ENCODE assay signal across 15 cellular contexts in genomic region chr6:135257641-135258405, GRCh38.
DNase-seq lines count a peak whose midpoint lies in the region; ATAC-seq, FAIRE-seq and TF ChIP-seq lines count a peak whose summit lies in the region.
"Had no signal": no experiment of that assay in that cellular context is flagged by ENCODE, and none has a peak within 500 bp of the region (broad histone marks: within the 10 kb centered on the region; RNA-seq: fewer than 3 reads in every experiment).

No MANE protein-coding gene starts in this region.

- no TSS peak for BruUV-seq in HepG2 (replicated peaks; lab: Mats Ljungman, UMichigan)
- no TSS peak for BruUV-seq in GM12878 (replicated peaks; lab: Mats Ljungman, UMichigan)

- no peak for FAIRE-seq in HepG2 (lab: Jason Lieb, UNC)
- no peak for FAIRE-seq in GM12878 (lab: Jason Lieb, UNC)

- DNase-seq in HepG2 (ENCODE audit: low spot score) (no peak), right lobe of liver (no peak), NB4 (ENCODE audit: low read depth) (peak; percentile 44), GM12878 (ENCODE audit: low read depth, low spot score) (no peak), NCI-H146 (lab: John Stamatoyannopoulos, UW) (no peak)
- no peak for DNase-seq in natural killer cell treated with Interleukin-12 subunit alpha and Interleukin-12 subunit beta and Interleukin-15 and Interleukin-18, amount 100 ng/mL, for 72 hours (ENCODE audit: low spot score)
- DNase-seq: activated CD4-positive, alpha-beta T cell treated with anti-CD3 and anti-CD28 coated beads, Interleukin-2, amount 50 U/mL, for 1 hour; activated T-cell treated with anti-CD3 and anti-CD28 coated beads, Interleukin-2, amount 50 U/mL, for 48 hours; cerebellar nuclear complex; islet precursor cell; NCI-H1436; RPMI8226 had no signal

- intact Hi-C loops in HepG2 (cut with micrococcal nuclease; ENCODE audit: unreplicated experiment): no loop called here
- intact Hi-C loops in right lobe of liver (cut with DNase I): no loop called here
- intact Hi-C loops in GM12878 (cut with micrococcal nuclease; ENCODE audit: unreplicated experiment): no loop called here

- RAD21 ChIA-PET in GM12878 (lab: Charles Lee; ENCODE audit: unreplicated experiment): interaction anchor here (1.4 kb wide), 1 partner anchor 10 kb away, joined by 3 read pairs; no protein-coding TSS in a partner anchor

- H3K9me3 ChIP-seq in HepG2 (ENCODE audit: low read length): no peaks in the 10 kb centered on the region
- H3K9me3 ChIP-seq in right lobe of liver: no peaks in the 10 kb centered on the region
- no peaks in the 10 kb centered on the region for H3K9me3 ChIP-seq in GM12878 (replicated peaks; ENCODE audit: control insufficient read depth, insufficient read depth, low read length)

- TF ChIP-seq POLR2A in HepG2 (IDR thresholded peaks at IDR 0.05; ENCODE audit: insufficient read depth in 1 of 2, low read depth in 2 of 2, low read length in 2 of 2): no peak
- TF ChIP-seq POLR2A in right lobe of liver (IDR thresholded peaks at IDR 0.05): no peak
- no peak for TF ChIP-seq POLR2A in NB4 (IDR thresholded peaks at IDR 0.05; ENCODE audit: extremely low read depth, insufficient read length)
- TF ChIP-seq POLR2A in GM12878 (IDR thresholded peaks at IDR 0.05; ENCODE audit: low read depth, low read length): no peak

- H3K4me2 ChIP-seq in HepG2 (ENCODE audit: low read depth, low read length) (no peak overlapping the region), GM12878 (ENCODE audit: control insufficient read depth, insufficient read depth) (no peak overlapping the region)

- H3K9me3 Mint-ChIP-seq in natural killer cell treated with Interleukin-12 subunit alpha and Interleukin-12 subunit beta and Interleukin-15 and Interleukin-18, amount 100 ng/mL, for 72 hours: no peaks in the 10 kb centered on the region
- H3K9me3 Mint-ChIP-seq: mesothelial cell of epicardium had no signal

- 46% methylated on average over 2 of the region's 2 CpGs for WGBS in HepG2 (ENCODE audit: low lambda C conversion rate)
- WGBS in right lobe of liver (ENCODE audit: insufficient coverage, low coverage, low lambda C conversion rate, missing lambda C conversion rate): 71% methylated on average over 1 of the region's 2 CpGs
- WGBS in GM12878 (ENCODE audit: insufficient coverage, insufficient replicate concordance, low lambda C conversion rate, missing lambda C conversion rate): 66% methylated on average over 2 of the region's 2 CpGs

- ATAC-seq in HepG2 (no peak), right lobe of liver (no peak), GM12878 (peak; percentile 54), GM18858 (IDR thresholded peaks at IDR 0.05; ENCODE audit: unreplicated experiment) (no peak), HG03175 (IDR thresholded peaks at IDR 0.05; ENCODE audit: unreplicated experiment) (no peak)
- ATAC-seq in natural killer cell treated with Interleukin-12 subunit alpha and Interleukin-12 subunit beta and Interleukin-15 and Interleukin-18, amount 100 ng/mL, for 72 hours: no peak

- no peaks in the 10 kb centered on the region for H3K36me3 ChIP-seq in HepG2 (replicated peaks in 1 of 2; ENCODE audit: control insufficient read depth in 1 of 2, insufficient read depth in 2 of 2, low read length in 2 of 2)
- no peaks in the 10 kb centered on the region for H3K36me3 ChIP-seq in right lobe of liver
- H3K36me3 ChIP-seq in GM12878 (ENCODE audit: control insufficient read depth in 2 of 2, insufficient read depth in 2 of 2, low read length in 1 of 2): no peaks in the 10 kb centered on the region

- no peak overlapping the region for H3K4me3 Mint-ChIP-seq in natural killer cell treated with Interleukin-12 subunit alpha and Interleukin-12 subunit beta and Interleukin-15 and Interleukin-18, amount 100 ng/mL, for 72 hours
- H3K4me3 Mint-ChIP-seq: mesothelial cell of epicardium had no signal

- H4K20me1 ChIP-seq in HepG2 (ENCODE audit: insufficient read depth, low read length): no peaks in the 10 kb centered on the region
- no peaks in the 10 kb centered on the region for H4K20me1 ChIP-seq in GM12878 (ENCODE audit: control insufficient read depth, insufficient read depth)

- TF ChIP-seq RAD21 in HepG2 (CRISPR knock-in tag; IDR thresholded peaks at IDR 0.05) (no peak), GM12878 (IDR thresholded peaks at IDR 0.05; ENCODE audit: insufficient read depth, low read depth, low read length) (peak; percentile 44)

- CTCF ChIA-PET in HepG2 (lab: Yijun Ruan, JAX; ENCODE audit: low intra/inter-chr PET ratio, low total read pairs) (no interaction called here), GM12878 (lab: Yijun Ruan, JAX) (interaction anchor here (0.9 to 3.7 kb wide), 8 partner anchors 11 to 180 kb away, joined by 3 to 14 read pairs (median 4); no protein-coding TSS in a partner anchor)

- H3K36me3 Mint-ChIP-seq in natural killer cell treated with Interleukin-12 subunit alpha and Interleukin-12 subunit beta and Interleukin-15 and Interleukin-18, amount 100 ng/mL, for 72 hours: no peaks in the 10 kb centered on the region
- H3K36me3 Mint-ChIP-seq: mesothelial cell of epicardium had no signal

- no peak for TF ChIP-seq EP300 in HepG2 (IDR thresholded peaks at IDR 0.05; ENCODE audit: low read depth in 2 of 2, low read length in 2 of 2)
- no peak for TF ChIP-seq EP300 in HepG2 (CRISPR knock-in tag; IDR thresholded peaks at IDR 0.05; ENCODE audit: borderline replicate concordance)
- TF ChIP-seq EP300 in GM12878 (IDR thresholded peaks at IDR 0.05; ENCODE audit: borderline replicate concordance in 1 of 2, control insufficient read depth in 1 of 2, low read depth in 2 of 2, low read length in 2 of 2): no peak

- H3K27me3 ChIP-seq in HepG2 (ENCODE audit: control insufficient read depth in 1 of 2, insufficient read depth in 2 of 2, low read length in 2 of 2) (peaks cover 0 to 15% of the 10 kb centered on the region in 2 experiments; a peak in 1 of 5 replicates), right lobe of liver (no peaks in the 10 kb centered on the region), GM12878 (replicated peaks in 1 of 2; ENCODE audit: control insufficient read depth in 2 of 2, insufficient read depth in 2 of 2, low read length in 1 of 2) (no peaks in the 10 kb centered on the region; a peak in 2 of 4 replicates)

- H3K4me1 ChIP-seq in HepG2 (ENCODE audit: insufficient read depth, low read length): peaks cover 13% of the 10 kb centered on the region
- peaks cover 0 to 9% (median 2%) of the 10 kb centered on the region in 4 donors for H3K4me1 ChIP-seq in right lobe of liver
- no peaks in the 10 kb centered on the region for H3K4me1 ChIP-seq in GM12878 (ENCODE audit: control insufficient read depth, insufficient read depth, low read length)

- no peak overlapping the region for H3K27ac Mint-ChIP-seq in natural killer cell treated with Interleukin-12 subunit alpha and Interleukin-12 subunit beta and Interleukin-15 and Interleukin-18, amount 100 ng/mL, for 72 hours
- H3K27ac Mint-ChIP-seq: mesothelial cell of epicardium had no signal

- H3K79me2 ChIP-seq in HepG2 (ENCODE audit: insufficient read depth, low read length) (no peaks in the 10 kb centered on the region), GM12878 (ENCODE audit: control insufficient read depth, insufficient read depth, low read length) (no peaks in the 10 kb centered on the region)

- in situ Hi-C loops in HepG2 (cut with HindIII; ENCODE audit: extremely low pct_ligation_motif_present, low pct_unique_long_range_greater_than_20kb): no loop called here
- in situ Hi-C loops in GM12878 (cut with MboI): no loop called here

- H3K9ac ChIP-seq in HepG2 (ENCODE audit: insufficient read depth, low read depth, low read length) (no peak overlapping the region), GM12878 (ENCODE audit: control insufficient read depth, insufficient read depth, low read length) (no peak overlapping the region)

- H3K27me3 Mint-ChIP-seq in natural killer cell treated with Interleukin-12 subunit alpha and Interleukin-12 subunit beta and Interleukin-15 and Interleukin-18, amount 100 ng/mL, for 72 hours: peaks cover 10 to 12% of the 10 kb centered on the region in 2 donors

- peaks cover 0 to 7% of the 10 kb centered on the region in 2 donors for H3K4me1 Mint-ChIP-seq in natural killer cell treated with Interleukin-12 subunit alpha and Interleukin-12 subunit beta and Interleukin-15 and Interleukin-18, amount 100 ng/mL, for 72 hours (ENCODE audit: low read depth in 2 of 2)
- H3K4me1 Mint-ChIP-seq: mesothelial cell of epicardium had no signal

- H3K4me3 ChIP-seq in HepG2 (replicated peaks in 1 of 3; ENCODE audit: insufficient read depth in 1 of 3, low read depth in 2 of 3, low read length in 3 of 3) (no peak overlapping the region), right lobe of liver (no peak overlapping the region), NB4 (ENCODE audit: low read depth, low read length) (no peak overlapping the region), GM12878 (no peak overlapping the region)

- H3K27ac ChIP-seq in HepG2 (ENCODE audit: extremely low read length, insufficient read depth, low read length): no peak overlapping the region
- no peak overlapping the region for H3K27ac ChIP-seq in right lobe of liver
- H3K27ac ChIP-seq in GM12878 (ENCODE audit: control insufficient read depth, insufficient read depth): no peak overlapping the region

- TF ChIP-seq CTCF in HepG2 (CRISPR knock-in tag; IDR thresholded peaks at IDR 0.05): no peak
- no peak for TF ChIP-seq CTCF in right lobe of liver (IDR thresholded peaks at IDR 0.05)
- no peak for TF ChIP-seq CTCF in NB4 (IDR thresholded peaks at IDR 0.05; ENCODE audit: low read depth, low read length)
- peak in 2 of 3 experiments; percentile 19 to 30; a peak in 3 of 6 replicates for TF ChIP-seq CTCF in GM12878 (IDR thresholded peaks at IDR 0.05 in 2 of 3, conservative IDR thresholded peaks at IDR 0.05 in 1 of 3; ENCODE audit: control insufficient read depth in 2 of 3, extremely low read depth in 1 of 3, insufficient read depth in 1 of 3, low read depth in 3 of 3, low read length in 3 of 3)

- POLR2A ChIA-PET in HepG2 (lab: Yijun Ruan, JAX): no interaction called here
- POLR2A ChIA-PET in GM12878 (lab: Charles Lee): interaction anchor here (0.6 to 1.8 kb wide), 2 partner anchors 9 to 27 kb away, joined by 3 read pairs; no protein-coding TSS in a partner anchor

- SMC1A ChIA-PET in GM12878 (lab: Charles Lee; ENCODE audit: uncharacterized antibody, unreplicated experiment): interaction anchor here (0.8 to 1.7 kb wide), 9 partner anchors 10 to 141 kb away, joined by 3 to 6 read pairs (median 4); no protein-coding TSS in a partner anchor

- no peak overlapping the region for H2AFZ ChIP-seq in HepG2 (ENCODE audit: low read length)
- no peak overlapping the region for H2AFZ ChIP-seq in GM12878 (ENCODE audit: control insufficient read depth, low read depth, low read length)

TF ChIP-seq in HepG2, 621 proteins besides CTCF, POLR2A, EP300 and RAD21 (continues in another document):
- TF ChIP-seq JUNB (CRISPR knock-in tag; IDR thresholded peaks at IDR 0.05; ENCODE audit: borderline replicate concordance) (no peak), STAG1 (CRISPR knock-in tag; IDR thresholded peaks at IDR 0.05) (0 out of 2 replicates have a peak, but pooled peaks have one; percentile 3)

TF ChIP-seq in GM12878, 131 proteins besides CTCF, POLR2A, EP300 and RAD21:
- TF ChIP-seq MYC (IDR thresholded peaks at IDR 0.05; ENCODE audit: insufficient read depth, insufficient read length, insufficient replicate concordance, low read length, severe bottlenecking) (no peak), HCFC1 (IDR thresholded peaks at IDR 0.05; ENCODE audit: low read length) (no peak), SMC3 (IDR thresholded peaks at IDR 0.05; ENCODE audit: borderline replicate concordance, low read length) (peak; percentile 14; the same call in 1 of the 2 replicates)

Comparison
In these comparisons a context has a peak if more than half of its experiments do, and no peak if none do; other contexts are left out.
1. CTCF ChIP-seq: peak in GM12878 (2 of 3); none in HepG2 (single experiment), right lobe of liver (0 of 4) and NB4 (single experiment).
2. Of the 75 proteins assayed by ChIP-seq in both HepG2 and GM12878: peak only in HepG2: none; only in GM12878: CTCF, RAD21 and SMC3; in both: none; in neither: 72.